8 cellular contexts compared by ENCODE assay signal in genomic region chr2:131104487-131105155, GRCh38. TPM values are rescaled to one million over a fixed set of nuclear protein-coding genes. Genes with fewer than 3 reads are reported as not detected.
DNase-seq lines count a peak whose midpoint lies in the region; ATAC-seq, FAIRE-seq and TF ChIP-seq lines count a peak whose summit lies in the region.

No MANE protein-coding gene starts in this region.

- TF ChIP-seq CTCF in CD8-positive, alpha-beta T cell (IDR thresholded peaks at IDR 0.05), result no peak
- TF ChIP-seq CTCF in endothelial cell of umbilical vein (IDR thresholded peaks at IDR 0.05; ENCODE audit: extremely low read depth in 1 of 2, insufficient read depth in 1 of 2, low read depth in 1 of 2, low read length in 2 of 2), result no peak

- peak; percentile 80 for FAIRE-seq in endothelial cell of umbilical vein (lab: Jason Lieb, UNC)

- peaks cover 53% of the 10 kb centered on the region for H3K4me1 Mint-ChIP-seq in CD8-positive, alpha-beta T cell (ENCODE audit: low read depth)

- DNase-seq in CD8-positive, alpha-beta T cell, result peak in 5 of 7 experiments; percentile 11 to 61 (median 49)
- peak; percentile 85 for DNase-seq in NCI-H69 (lab: John Stamatoyannopoulos, UW)
- peak; percentile 7 to 40 for DNase-seq in activated CD8-positive, alpha-beta memory T cell treated with anti-CD3 and anti-CD28 coated beads for 4 hours (ENCODE audit: low read depth in 2 of 2)
- peak; percentile 50 for DNase-seq in endothelial cell of umbilical vein (ENCODE audit: low read depth, low spot score)

- peak overlapping the region; percentile 92 for H2AFZ ChIP-seq in endothelial cell of umbilical vein (ENCODE audit: low read depth, low read length)

- no peaks in the 10 kb centered on the region for H3K9me1 ChIP-seq in endothelial cell of umbilical vein (replicated peaks; ENCODE audit: control insufficient read depth, extremely low read depth, insufficient read depth, low read length)

- H3K4me3 Mint-ChIP-seq in CD8-positive, alpha-beta T cell, result peak overlapping the region; percentile 95

- dilution Hi-C loops in endothelial cell of umbilical vein (cut with MboI; ENCODE audit: extremely low pct_ligation_motif_present, low sequenced_read_pairs), result no loop called here

- H3K36me3 Mint-ChIP-seq in CD8-positive, alpha-beta T cell, result peaks cover 13% of the 10 kb centered on the region

- no peaks in the 10 kb centered on the region for H3K27me3 Mint-ChIP-seq in CD8-positive, alpha-beta T cell (ENCODE audit: low read depth)

- H3K27ac ChIP-seq in CD8-positive, alpha-beta T cell (ENCODE audit: low read depth, low read length), result peak overlapping the region; percentile 91
- peak overlapping the region; percentile 86 for H3K27ac ChIP-seq in endothelial cell of umbilical vein (ENCODE audit: insufficient read depth, low read depth, low read length)
- H3K27ac ChIP-seq in stomach smooth muscle (ENCODE audit: low read length), result peak overlapping the region; percentile 89

- peak; percentile 73 for ATAC-seq in CD8-positive, alpha-beta T cell
- ATAC-seq in GM19372 (IDR thresholded peaks at IDR 0.05; ENCODE audit: low read depth, unreplicated experiment) (peak; percentile 64), HG03439 (IDR thresholded peaks at IDR 0.05; ENCODE audit: unreplicated experiment) (peak; percentile 70)

- H3K9ac ChIP-seq in endothelial cell of umbilical vein (replicated peaks; ENCODE audit: extremely low read depth, insufficient read depth, low read length) (peak overlapping the region; percentile 88), mucosa of stomach (ENCODE audit: low read length) (peak overlapping the region; percentile 95), stomach smooth muscle (ENCODE audit: low read length in 2 of 2) (peak overlapping the region; percentile 85 to 90)

- H3K36me3 ChIP-seq in CD8-positive, alpha-beta T cell (ENCODE audit: insufficient read depth, low read length), result no peaks in the 10 kb centered on the region
- no peaks in the 10 kb centered on the region for H3K36me3 ChIP-seq in endothelial cell of umbilical vein (ENCODE audit: control insufficient read depth in 2 of 2, extremely low read depth in 1 of 2, insufficient read depth in 2 of 2, low read length in 2 of 2)
- no peaks in the 10 kb centered on the region for H3K36me3 ChIP-seq in mucosa of stomach (ENCODE audit: control insufficient read depth, insufficient read depth, low read length)
- H3K36me3 ChIP-seq in stomach smooth muscle (ENCODE audit: control insufficient read depth in 2 of 2, insufficient read depth in 2 of 2, low read length in 2 of 2), result no peaks in the 10 kb centered on the region

- peak overlapping the region; percentile 58 for H3K4me2 ChIP-seq in endothelial cell of umbilical vein (ENCODE audit: insufficient read depth, low read length)

- peaks cover 3% of the 10 kb centered on the region for H4K20me1 ChIP-seq in endothelial cell of umbilical vein (replicated peaks; ENCODE audit: control insufficient read depth, extremely low read depth, insufficient read depth, low read length)

- CTCF ChIA-PET in CD8-positive, alpha-beta T cell (lab: Charles Lee), result interaction anchor here (0.5 to 1.7 kb wide), 4 partner anchors 9 to 307 kb away, joined by 3 to 6 read pairs (median 3); partner anchors contain the start of gene FAM168B
- CTCF ChIA-PET in endothelial cell of umbilical vein (lab: Charles Lee), result interaction anchor here (0.7 to 1.2 kb wide), 5 partner anchors 10 to 39 kb away, joined by 3 to 5 read pairs (median 3); partner anchors contain the start of gene FAM168B

- POLR2A ChIA-PET in CD8-positive, alpha-beta T cell (lab: Charles Lee), result interaction anchor here (1.0 to 3.6 kb wide), 6 partner anchors 10 to 762 kb away, joined by 3 to 45 read pairs (median 6); partner anchors contain the start of genes FAM168B and IMP4
- POLR2A ChIA-PET in endothelial cell of umbilical vein (lab: Charles Lee), result interaction anchor here (1.1 kb wide), 1 partner anchor 11 kb away, joined by 7 read pairs; the partner anchor contains the start of gene FAM168B

- no peaks in the 10 kb centered on the region for H3K9me3 Mint-ChIP-seq in CD8-positive, alpha-beta T cell

- no peaks in the 10 kb centered on the region for H3K9me3 ChIP-seq in CD8-positive, alpha-beta T cell (ENCODE audit: low read length)
- H3K9me3 ChIP-seq in endothelial cell of umbilical vein (replicated peaks; ENCODE audit: control insufficient read depth, insufficient read depth, low read length), result no peaks in the 10 kb centered on the region
- H3K9me3 ChIP-seq in mucosa of stomach (ENCODE audit: control insufficient read depth, low read length), result no peaks in the 10 kb centered on the region
- H3K9me3 ChIP-seq in stomach smooth muscle (ENCODE audit: control insufficient read depth in 2 of 2, low read length in 2 of 2), result no peaks in the 10 kb centered on the region

- peaks cover 33% of the 10 kb centered on the region for H3K4me1 ChIP-seq in CD8-positive, alpha-beta T cell (ENCODE audit: insufficient read depth, low read length)
- H3K4me1 ChIP-seq in endothelial cell of umbilical vein (ENCODE audit: control insufficient read depth, extremely low read depth, insufficient read depth, low read length) (peaks cover 21% of the 10 kb centered on the region), mucosa of stomach (ENCODE audit: control insufficient read depth, insufficient read depth, low read length) (peaks cover 20% of the 10 kb centered on the region), stomach smooth muscle (ENCODE audit: control insufficient read depth, insufficient read depth, low read length) (peaks cover 5% of the 10 kb centered on the region)

- H3K27ac Mint-ChIP-seq in CD8-positive, alpha-beta T cell, result peak overlapping the region; percentile 96

- TSS peak; percentile 76 for BruUV-seq in endothelial cell of umbilical vein (replicated peaks; lab: Mats Ljungman, UMichigan)

- intact Hi-C loops in CD8-positive, alpha-beta T cell (cut with DNase I, micrococcal nuclease), result loop anchor here (1.0 to 10.0 kb wide), 7 partner anchors 11 to 922 kb away; partner anchors contain the start of genes FAM168B (in 2 of the 2), MZT2B (in 2 of the 2), GPR148 (in 1 of the 2) and MZT2A (in 1 of the 2)
- intact Hi-C loops in endothelial cell of umbilical vein (cut with micrococcal nuclease), result loop anchor here (1.0 to 5.0 kb wide), 3 partner anchors 11 to 388 kb away; partner anchors contain the start of genes FAM168B and MZT2A

- H3K27me3 ChIP-seq in CD8-positive, alpha-beta T cell (ENCODE audit: insufficient read depth, low read length), result no peaks in the 10 kb centered on the region
- H3K27me3 ChIP-seq in endothelial cell of umbilical vein (ENCODE audit: control insufficient read depth in 2 of 2, insufficient read depth in 2 of 2, low read length in 2 of 2), result no peaks in the 10 kb centered on the region
- no peaks in the 10 kb centered on the region for H3K27me3 ChIP-seq in mucosa of stomach (ENCODE audit: control insufficient read depth, insufficient read depth, low read length)
- H3K27me3 ChIP-seq in stomach smooth muscle (ENCODE audit: control insufficient read depth in 1 of 2, insufficient read depth in 2 of 2, low read length in 2 of 2), result no peaks in the 10 kb centered on the region

- H3K79me2 ChIP-seq in endothelial cell of umbilical vein (ENCODE audit: control insufficient read depth, insufficient read depth, low read length), result peaks cover 44% of the 10 kb centered on the region

- TF ChIP-seq POLR2A in endothelial cell of umbilical vein (IDR thresholded peaks at IDR 0.05; ENCODE audit: low read depth, low read length), result no peak

- H3K4me3 ChIP-seq in CD8-positive, alpha-beta T cell (ENCODE audit: low read depth, low read length), result peak overlapping the region; percentile 95
- H3K4me3 ChIP-seq in endothelial cell of umbilical vein (replicated peaks in 1 of 3; ENCODE audit: insufficient read depth in 1 of 3, low read depth in 1 of 3, low read length in 3 of 3) (peak overlapping the region; percentile 4 to 99 (median 86)), mucosa of stomach (ENCODE audit: low read length) (peak overlapping the region; percentile 1), stomach smooth muscle (ENCODE audit: low read length in 2 of 2) (peak overlapping the region; percentile 93)

TF ChIP-seq in endothelial cell of umbilical vein, 7 proteins besides CTCF, POLR2A, EP300 and RAD21:
- no peak for TF ChIP-seq MYC (IDR thresholded peaks at IDR 0.05; ENCODE audit: low read depth, low read length)
- TF ChIP-seq POLR2AphosphoS5 (IDR thresholded peaks at IDR 0.05; ENCODE audit: insufficient read depth, low read depth, low read length), result no peak
- peak; percentile 34 for TF ChIP-seq JUN (IDR thresholded peaks at IDR 0.05; ENCODE audit: borderline replicate concordance, insufficient read depth, insufficient read length, low read depth)
- peak; percentile 41 for TF ChIP-seq GATA2 (IDR thresholded peaks at IDR 0.05; ENCODE audit: insufficient read depth, insufficient read length, low read depth, low read length)
- no peak for TF ChIP-seq MAX (IDR thresholded peaks at IDR 0.05; ENCODE audit: insufficient read depth, insufficient read length)
- TF ChIP-seq EZH2 (IDR thresholded peaks at IDR 0.05; ENCODE audit: borderline replicate concordance, low read depth, low read length, severe bottlenecking), result no peak
- TF ChIP-seq FOS (IDR thresholded peaks at IDR 0.05; ENCODE audit: borderline replicate concordance, insufficient read depth, low read length), result peak; percentile 30

RNA-seq across cellular contexts. Expression of gene PLEKHB2, which starts 0.5 kb away (rescaled TPM):
- 10 to 100 TPM; 89.8 to 90.1 TPM for total RNA-seq in CD8-positive, alpha-beta T cell
- total RNA-seq in endothelial cell of umbilical vein, result 56.5 and 56.9 TPM in 2 replicates
- polyA plus RNA-seq in endothelial cell of umbilical vein, result 46.3 and 56.8 TPM in 2 replicates
- polyA plus RNA-seq in endothelial cell of umbilical vein (2011; cell fraction: cytosol; rRNA removed), result 47.4 and 51.4 TPM in 2 replicates
- polyA plus RNA-seq in endothelial cell of umbilical vein (2011; cell fraction: nucleus; rRNA removed), result 39.2 and 44.2 TPM in 2 replicates
- polyA plus RNA-seq in endothelial cell of umbilical vein (2012), result 68.8 and 69.9 TPM in 2 replicates
- 99.9 and 103 TPM in 2 replicates for polyA minus RNA-seq in endothelial cell of umbilical vein
- 36.3 TPM for polyA minus RNA-seq in endothelial cell of umbilical vein (2011; cell fraction: cytosol; rRNA and poly(A)+ RNA removed)
- polyA minus RNA-seq in endothelial cell of umbilical vein (2011; cell fraction: nucleus; rRNA and poly(A)+ RNA removed), result 28.8 and 35.6 TPM in 2 replicates

RNA-seq across cellular contexts. Expression of gene FAM168B, which starts 11.4 kb away (rescaled TPM):
- total RNA-seq in CD8-positive, alpha-beta T cell, result 10 to 100 TPM; 87.3 to 91.7 TPM
- 107 and 109 TPM in 2 replicates for total RNA-seq in endothelial cell of umbilical vein
- 183 and 185 TPM in 2 replicates for polyA plus RNA-seq in endothelial cell of umbilical vein
- polyA plus RNA-seq in endothelial cell of umbilical vein (2011; cell fraction: cytosol; rRNA removed), result 83.0 and 99.0 TPM in 2 replicates
- polyA plus RNA-seq in endothelial cell of umbilical vein (2011; cell fraction: nucleus; rRNA removed), result 78.3 and 80.9 TPM in 2 replicates
- polyA plus RNA-seq in endothelial cell of umbilical vein (2012), result 77.2 and 80.8 TPM in 2 replicates
- 123 and 146 TPM in 2 replicates for polyA minus RNA-seq in endothelial cell of umbilical vein
- polyA minus RNA-seq in endothelial cell of umbilical vein (2011; cell fraction: cytosol; rRNA and poly(A)+ RNA removed), result 58.7 TPM
- polyA minus RNA-seq in endothelial cell of umbilical vein (2011; cell fraction: nucleus; rRNA and poly(A)+ RNA removed), result 40.8 and 46.9 TPM in 2 replicates

Comparison
In these comparisons a context has a peak if more than half of its experiments do, and no peak if none do; other contexts are left out.
1. Peak in every context shown above with its lines: DNase-seq, ATAC-seq, H3K4me3 ChIP-seq and H3K27ac ChIP-seq.
2. DNase-seq: peak in every context shown above with its lines; median percentile 85 in NCI-H69; 50 in endothelial cell of umbilical vein; 49 in CD8-positive, alpha-beta T cell; 24 in activated CD8-positive, alpha-beta memory T cell treated with anti-CD3 and anti-CD28 coated beads for 4 hours.
3. H3K4me3 ChIP-seq: peak in every context shown above with its lines; median percentile 95 in CD8-positive, alpha-beta T cell; 93 in stomach smooth muscle; 86 in endothelial cell of umbilical vein; 1 in mucosa of stomach.